8 cellular contexts compared by ENCODE assay signal in the genomic region with DNA sequence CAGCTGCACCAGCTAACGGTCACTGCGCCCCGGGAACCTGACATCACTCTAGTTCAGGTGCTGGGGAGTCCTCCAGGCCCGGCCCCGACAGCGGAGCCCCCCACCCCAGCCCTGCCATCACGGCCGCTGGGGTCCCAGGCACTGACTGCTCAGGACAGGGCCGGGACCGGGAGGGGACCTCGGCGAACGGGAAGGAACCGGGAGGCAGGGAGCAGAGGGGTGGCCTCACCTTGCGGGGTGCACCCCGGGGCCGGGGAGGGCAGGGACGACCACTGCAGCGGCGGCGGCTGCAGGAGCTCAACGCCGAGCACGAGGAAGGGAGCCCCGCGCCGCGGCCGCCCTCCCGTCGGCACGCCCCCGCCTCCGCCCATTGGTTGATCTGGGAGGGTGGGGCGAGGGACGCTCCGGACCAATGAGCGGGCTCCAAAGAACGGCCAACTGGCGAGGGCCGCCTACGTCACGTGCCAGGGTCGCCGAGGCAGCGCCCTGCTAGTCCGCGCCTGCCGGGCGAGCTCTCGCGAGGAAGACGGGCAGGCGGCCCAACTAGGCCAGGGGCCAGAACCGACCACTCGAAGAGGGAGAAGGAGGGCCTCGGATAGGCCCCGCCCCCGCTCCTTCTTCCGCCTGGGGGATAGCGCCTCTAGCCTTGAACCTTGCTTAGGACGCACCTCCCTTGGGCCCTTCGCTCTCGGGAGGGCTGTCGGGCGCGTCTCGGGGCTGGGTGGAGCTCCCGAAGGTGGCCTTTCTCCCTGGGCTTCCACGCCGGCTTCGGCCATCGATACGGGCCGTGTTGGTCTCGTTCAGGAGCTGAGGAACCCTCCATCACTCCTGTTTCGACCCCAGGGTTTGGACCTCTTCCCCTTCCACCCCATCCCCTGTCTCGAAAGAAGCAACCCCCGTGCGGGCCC. TPM values are rescaled to one million over a fixed set of nuclear protein-coding genes. Genes with fewer than 3 reads are reported as not detected.
DNase-seq lines count a peak whose midpoint lies in the region; ATAC-seq and TF ChIP-seq lines count a peak whose summit lies in the region.

A gene (minus strand): TSS at position 320 of the 908 bp plus-strand sequence. CDS start 7,653 bp downstream, outside the sequence.

- peak; percentile 94 for ATAC-seq in GM18498 (IDR thresholded peaks at IDR 0.05; ENCODE audit: unreplicated experiment)
- peak; percentile 89 for ATAC-seq in HG02938 (IDR thresholded peaks at IDR 0.05; ENCODE audit: unreplicated experiment)

- no peaks in the 10 kb centered on the region for H3K27me3 ChIP-seq in left ventricle myocardium inferior (ENCODE audit: low read depth)

- intact Hi-C loops in left ventricle myocardium inferior (cut with micrococcal nuclease): no loop called here

- no peaks in the 10 kb centered on the region for H3K9me3 ChIP-seq in left ventricle myocardium inferior (replicated peaks)

- peak within 1 kb of the TSS; percentile 92 for H3K27ac Mint-ChIP-seq in progenitor cell of endocrine pancreas

- TF ChIP-seq CTCF in left ventricle myocardium inferior (IDR thresholded peaks at IDR 0.05; ENCODE audit: borderline replicate concordance): no peak
- TF ChIP-seq CTCF in progenitor cell of endocrine pancreas (IDR thresholded peaks at IDR 0.05; ENCODE audit: unreplicated experiment): peak; percentile 13

- peak within 1 kb of the TSS; percentile 94 for H3K27ac ChIP-seq in angular gyrus (ENCODE audit: low read depth, low read length)
- peak within 1 kb of the TSS; percentile 87 for H3K27ac ChIP-seq in left ventricle myocardium inferior (replicated peaks)

- no peaks in the 10 kb centered on the region for H3K36me3 Mint-ChIP-seq in progenitor cell of endocrine pancreas (ENCODE audit: insufficient read depth)

- peaks cover 24% of the 10 kb centered on the region for H3K27me3 Mint-ChIP-seq in progenitor cell of endocrine pancreas

- H3K4me1 Mint-ChIP-seq in progenitor cell of endocrine pancreas (ENCODE audit: low read depth): peaks cover 8% of the 10 kb centered on the region

- H3K4me3 ChIP-seq in left ventricle myocardium inferior: peak within 1 kb of the TSS; percentile 79

- peak within 1 kb of the TSS; percentile 76 for H3K4me3 Mint-ChIP-seq in progenitor cell of endocrine pancreas (ENCODE audit: low read depth)

- H3K4me1 ChIP-seq in left ventricle myocardium inferior: peaks cover 37% of the 10 kb centered on the region

- DNase-seq in NCI-H187 (lab: John Stamatoyannopoulos, UW) (peak; percentile 96 to 99), T-helper 2 cell (peak; percentile 93 to 99 (median 96)), left ventricle myocardium inferior (peak; percentile 99), progenitor cell of endocrine pancreas (ENCODE audit: low spot score, unreplicated experiment) (peak; percentile 94), ureter (ENCODE audit: low spot score) (peak; percentile 99)

- H3K9me3 Mint-ChIP-seq in progenitor cell of endocrine pancreas (ENCODE audit: low read depth): no peaks in the 10 kb centered on the region

- no peaks in the 10 kb centered on the region for H3K36me3 ChIP-seq in left ventricle myocardium inferior

RNA-seq across cellular contexts. Expression of the gene that starts here (rescaled TPM):
- 10.2 TPM for total RNA-seq in left ventricle myocardium inferior
- total RNA-seq in progenitor cell of endocrine pancreas: 18.9 and 20.2 TPM in 2 replicates
- 36.6 TPM for total RNA-seq in ureter

Comparison
In these comparisons a context has a peak if more than half of its experiments do, and no peak if none do; other contexts are left out.
1. Peak in every context shown above with its lines: DNase-seq, ATAC-seq, H3K4me3 ChIP-seq and H3K27ac ChIP-seq.